8 cellular contexts compared by ENCODE assay signal in the genomic region with DNA sequence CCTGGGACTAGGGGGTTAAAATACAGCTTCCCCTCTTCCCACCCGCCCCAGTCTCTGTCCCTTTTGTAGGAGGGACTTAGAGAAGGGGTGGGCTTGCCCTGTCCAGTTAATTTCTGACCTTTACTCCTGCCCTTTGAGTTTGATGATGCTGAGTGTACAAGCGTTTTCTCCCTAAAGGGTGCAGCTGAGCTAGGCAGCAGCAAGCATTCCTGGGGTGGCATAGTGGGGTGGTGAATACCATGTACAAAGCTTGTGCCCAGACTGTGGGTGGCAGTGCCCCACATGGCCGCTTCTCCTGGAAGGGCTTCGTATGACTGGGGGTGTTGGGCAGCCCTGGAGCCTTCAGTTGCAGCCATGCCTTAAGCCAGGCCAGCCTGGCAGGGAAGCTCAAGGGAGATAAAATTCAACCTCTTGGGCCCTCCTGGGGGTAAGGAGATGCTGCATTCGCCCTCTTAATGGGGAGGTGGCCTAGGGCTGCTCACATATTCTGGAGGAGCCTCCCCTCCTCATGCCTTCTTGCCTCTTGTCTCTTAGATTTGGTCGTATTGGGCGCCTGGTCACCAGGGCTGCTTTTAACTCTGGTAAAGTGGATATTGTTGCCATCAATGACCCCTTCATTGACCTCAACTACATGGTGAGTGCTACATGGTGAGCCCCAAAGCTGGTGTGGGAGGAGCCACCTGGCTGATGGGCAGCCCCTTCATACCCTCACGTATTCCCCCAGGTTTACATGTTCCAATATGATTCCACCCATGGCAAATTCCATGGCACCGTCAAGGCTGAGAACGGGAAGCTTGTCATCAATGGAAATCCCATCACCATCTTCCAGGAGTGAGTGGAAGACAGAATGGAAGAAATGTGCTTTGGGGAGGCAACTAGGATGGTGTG. TPM values are rescaled to one million over a fixed set of nuclear protein-coding genes. Genes with fewer than 3 reads are reported as not detected.
DNase-seq lines count a peak whose midpoint lies in the region; ATAC-seq and TF ChIP-seq lines count a peak whose summit lies in the region.

No MANE protein-coding gene starts in this region.

- no peaks in the 10 kb centered on the region for H3K9me3 ChIP-seq in smooth muscle cell (replicated peaks; ENCODE audit: low read depth)

- H3K36me3 ChIP-seq in smooth muscle cell (ENCODE audit: low read depth) = no peaks in the 10 kb centered on the region

- no peak for ATAC-seq in HG02973 (IDR thresholded peaks at IDR 0.05; ENCODE audit: unreplicated experiment)

- intact Hi-C loops in activated CD4-positive, alpha-beta memory T cell treated with anti-CD3 and anti-CD28 coated beads for 36 hours (cut with micrococcal nuclease) = loop anchor here (1.0 to 2.0 kb wide), 6 partner anchors 21 to 317 kb away; partner anchors contain the start of genes CHD4, IFFO1 and USP5

- DNase-seq in HFF-Myc (ENCODE audit: extremely low read depth, low read depth) (no peak), foreskin fibroblast (peak in 1 of 2 donors; percentile 30), smooth muscle cell (lab: John Stamatoyannopoulos, UW; ENCODE audit: unreplicated experiment) (no peak), NCI-H446 (lab: John Stamatoyannopoulos, UW) (no peak), middle frontal gyrus (ENCODE audit: extremely low spot score, low spot score) (no peak), DMS79 (lab: John Stamatoyannopoulos, UW) (no peak)
- DNase-seq in activated CD4-positive, alpha-beta memory T cell treated with anti-CD3 and anti-CD28 coated beads for 36 hours = no peak

- H3K4me1 Mint-ChIP-seq in activated CD4-positive, alpha-beta memory T cell treated with anti-CD3 and anti-CD28 coated beads for 36 hours (ENCODE audit: low read depth) = peaks cover 58% of the 10 kb centered on the region

- TF ChIP-seq CTCF in HFF-Myc (IDR thresholded peaks at IDR 0.05; ENCODE audit: low read depth, low read length, missing control alignments) (no peak), foreskin fibroblast (IDR thresholded peaks at IDR 0.05; ENCODE audit: low read depth, low read length) (no peak), smooth muscle cell (IDR thresholded peaks at IDR 0.05; ENCODE audit: borderline replicate concordance, insufficient read depth, poor library complexity, severe bottlenecking) (no peak)

- H3K4me1 ChIP-seq in smooth muscle cell (ENCODE audit: low read depth) = peaks cover 26% of the 10 kb centered on the region

- peaks cover 61% of the 10 kb centered on the region for H3K36me3 Mint-ChIP-seq in activated CD4-positive, alpha-beta memory T cell treated with anti-CD3 and anti-CD28 coated beads for 36 hours

- 56% methylated on average over 10 of the region's 10 CpGs for WGBS in smooth muscle cell (ENCODE audit: low lambda C conversion rate)

- H3K27ac ChIP-seq in smooth muscle cell (ENCODE audit: low read depth) = peak overlapping the region; percentile 96

- no peaks in the 10 kb centered on the region for H3K27me3 Mint-ChIP-seq in activated CD4-positive, alpha-beta memory T cell treated with anti-CD3 and anti-CD28 coated beads for 36 hours

- no peak overlapping the region for H2AFZ ChIP-seq in smooth muscle cell (ENCODE audit: low read depth)

- H3K79me2 ChIP-seq in smooth muscle cell (ENCODE audit: low read depth) = peaks cover 30% of the 10 kb centered on the region

- H3K4me2 ChIP-seq in smooth muscle cell = peak overlapping the region; percentile 91

- H3K27me3 ChIP-seq in smooth muscle cell (ENCODE audit: low read depth) = no peaks in the 10 kb centered on the region

- H4K20me1 ChIP-seq in smooth muscle cell (ENCODE audit: low read depth) = peaks cover 61% of the 10 kb centered on the region

- POLR2A ChIA-PET in activated CD4-positive, alpha-beta memory T cell treated with anti-CD3 and anti-CD28 coated beads for 36 hours (lab: Charles Lee) = interaction anchor here (0.7 to 6.3 kb wide), 14 partner anchors 11 to 337 kb away, joined by 3 to 54 read pairs (median 8); partner anchors contain the start of genes CD4, CDCA3, IFFO1 and MRPL51

- peaks cover 65% of the 10 kb centered on the region for H3F3A ChIP-seq in smooth muscle cell (ENCODE audit: low read depth)

- peak overlapping the region; percentile 90 for H3K9ac ChIP-seq in smooth muscle cell (ENCODE audit: low read depth)

- CTCF ChIA-PET in activated CD4-positive, alpha-beta memory T cell treated with anti-CD3 and anti-CD28 coated beads for 36 hours (lab: Charles Lee) = interaction anchor here (0.8 to 2.9 kb wide), 11 partner anchors 15 to 336 kb away, joined by 3 to 11 read pairs (median 3); partner anchors contain the start of genes CD4 and MLF2

- peak overlapping the region; percentile 82 for H3K4me3 ChIP-seq in HFF-Myc (replicated peaks; ENCODE audit: low read depth, low read length)
- H3K4me3 ChIP-seq in foreskin fibroblast (ENCODE audit: low read depth in 1 of 2, low read length in 2 of 2) = peak overlapping the region; percentile 92 to 96
- H3K4me3 ChIP-seq in smooth muscle cell = peak overlapping the region; percentile 93

- H3K9me3 Mint-ChIP-seq in activated CD4-positive, alpha-beta memory T cell treated with anti-CD3 and anti-CD28 coated beads for 36 hours = no peaks in the 10 kb centered on the region

- H3K4me3 Mint-ChIP-seq in activated CD4-positive, alpha-beta memory T cell treated with anti-CD3 and anti-CD28 coated beads for 36 hours = peak overlapping the region; percentile 96

- peak overlapping the region; percentile 100 for H3K27ac Mint-ChIP-seq in activated CD4-positive, alpha-beta memory T cell treated with anti-CD3 and anti-CD28 coated beads for 36 hours

RNA-seq across cellular contexts. Expression of gene GAPDH, which starts 1.9 kb away (rescaled TPM):
- total RNA-seq in activated CD4-positive, alpha-beta memory T cell treated with anti-CD3 and anti-CD28 coated beads for 36 hours = 1,000 to 10,000 TPM; 5,823 to 5,836 TPM
- total RNA-seq in smooth muscle cell = 5,015 and 5,158 TPM in 2 replicates
- polyA plus RNA-seq in smooth muscle cell = 9,934 and 11,119 TPM in 2 replicates

RNA-seq across cellular contexts. Expression of gene IFFO1, which starts 19.6 kb away (rescaled TPM):
- 10 to 100 TPM; 10.9 to 12.4 TPM for total RNA-seq in activated CD4-positive, alpha-beta memory T cell treated with anti-CD3 and anti-CD28 coated beads for 36 hours
- 4.2 and 5.2 TPM in 2 replicates for total RNA-seq in smooth muscle cell
- polyA plus RNA-seq in smooth muscle cell = 13.3 and 19.1 TPM in 2 replicates

RNA-seq across cellular contexts. Expression of gene NOP2, which starts 31.9 kb away (rescaled TPM):
- total RNA-seq in activated CD4-positive, alpha-beta memory T cell treated with anti-CD3 and anti-CD28 coated beads for 36 hours = 10 to 100 TPM; 74.9 to 82.2 TPM
- total RNA-seq in smooth muscle cell = 29.7 and 41.9 TPM in 2 replicates
- polyA plus RNA-seq in smooth muscle cell = 23.6 and 30.4 TPM in 2 replicates

RNA-seq across cellular contexts. Expression of gene NCAPD2, which starts 42.3 kb away (rescaled TPM):
- total RNA-seq in activated CD4-positive, alpha-beta memory T cell treated with anti-CD3 and anti-CD28 coated beads for 36 hours = 100 to 1,000 TPM; 192 to 196 TPM
- total RNA-seq in smooth muscle cell = 22.7 and 78.9 TPM in 2 replicates
- 17.6 and 21.5 TPM in 2 replicates for polyA plus RNA-seq in smooth muscle cell

RNA-seq across cellular contexts. Expression of gene MRPL51, which starts 43.1 kb away (rescaled TPM):
- total RNA-seq in activated CD4-positive, alpha-beta memory T cell treated with anti-CD3 and anti-CD28 coated beads for 36 hours = 100 to 1,000 TPM; 289 to 312 TPM
- 122 and 126 TPM in 2 replicates for total RNA-seq in smooth muscle cell
- 364 and 377 TPM in 2 replicates for polyA plus RNA-seq in smooth muscle cell
